ENCODE assay signal across 8 cellular contexts in genomic region chr12:121806556-121807308, GRCh38. TPM values are rescaled to one million over a fixed set of nuclear protein-coding genes. Genes with fewer than 3 reads are reported as not detected.
DNase-seq lines count a peak whose midpoint lies in the region; ATAC-seq and TF ChIP-seq lines count a peak whose summit lies in the region.

No MANE protein-coding gene starts in this region.

- H3K27ac Mint-ChIP-seq in naive thymus-derived CD4-positive, alpha-beta T cell, result peak overlapping the region; percentile 79 to 100 (median 93)

- ATAC-seq in naive thymus-derived CD4-positive, alpha-beta T cell, result no peak
- ATAC-seq in HG03280 (IDR thresholded peaks at IDR 0.05; ENCODE audit: unreplicated experiment) (no peak), HG02840 (IDR thresholded peaks at IDR 0.05; ENCODE audit: low FRiP score, unreplicated experiment) (no peak)

- TF ChIP-seq CTCF in coronary artery (IDR thresholded peaks at IDR 0.05), result no peak

- H3K36me3 Mint-ChIP-seq in naive thymus-derived CD4-positive, alpha-beta T cell, result peaks cover 8 to 32% (median 9%) of the 10 kb centered on the region in 5 donors

- peak overlapping the region; percentile 77 to 100 for H3K27ac ChIP-seq in coronary artery
- peak overlapping the region; percentile 81 for H3K27ac ChIP-seq in naive thymus-derived CD4-positive, alpha-beta T cell (ENCODE audit: low read depth, low read length)

- POLR2A ChIA-PET in naive thymus-derived CD4-positive, alpha-beta T cell (lab: Charles Lee), result interaction anchor here (0.6 to 28.5 kb wide), 10 partner anchors 9 to 1719 kb away, joined by 3 to 1941 read pairs (median 4); partner anchors contain the start of genes PSMD9, RHOF, SETD1B and TMEM120B

- peak overlapping the region; percentile 88 to 100 (median 92) for H3K4me3 Mint-ChIP-seq in naive thymus-derived CD4-positive, alpha-beta T cell

- H3K4me3 ChIP-seq in coronary artery, result peak overlapping the region; percentile 94
- peak overlapping the region; percentile 75 for H3K4me3 ChIP-seq in naive thymus-derived CD4-positive, alpha-beta T cell (ENCODE audit: low read length)

- peaks cover 0 to 61% (median 3%) of the 10 kb centered on the region in 3 experiments for H3K36me3 ChIP-seq in naive thymus-derived CD4-positive, alpha-beta T cell (ENCODE audit: control insufficient read depth in 2 of 3, insufficient read depth in 3 of 3, low read length in 3 of 3)

- peaks cover 25 to 51% (median 31%) of the 10 kb centered on the region in 7 donors for H3K4me1 Mint-ChIP-seq in naive thymus-derived CD4-positive, alpha-beta T cell

- no peaks in the 10 kb centered on the region for H3K9me3 ChIP-seq in naive thymus-derived CD4-positive, alpha-beta T cell (ENCODE audit: control insufficient read depth in 2 of 3, low read length in 3 of 3)

- peaks cover 0 to 7% (median 0%) of the 10 kb centered on the region in 11 donors for H3K9me3 Mint-ChIP-seq in naive thymus-derived CD4-positive, alpha-beta T cell

- CTCF ChIA-PET in naive thymus-derived CD4-positive, alpha-beta T cell (lab: Charles Lee), result interaction anchor here (0.6 to 13.4 kb wide), 8 partner anchors 10 to 188 kb away, joined by 3 to 609 read pairs (median 4); partner anchors contain the start of gene RHOF

- H3K27me3 ChIP-seq in naive thymus-derived CD4-positive, alpha-beta T cell (ENCODE audit: control insufficient read depth in 2 of 2, insufficient read depth in 2 of 2, low read length in 2 of 2), result no peaks in the 10 kb centered on the region

- DNase-seq in D341Med (ENCODE audit: low spot score), result peak; percentile 59
- DNase-seq in NCI-H2029 treated with DMSO at 0.1 percent for 48 hours (lab: John Stamatoyannopoulos, UW), result peak; percentile 41
- DNase-seq in coronary artery (ENCODE audit: low spot score), result no peak
- no peak for DNase-seq in naive thymus-derived CD4-positive, alpha-beta T cell
- DNase-seq in central memory CD4-positive, alpha-beta T cell, result no peak
- no peak for DNase-seq in DMS53 (lab: John Stamatoyannopoulos, UW)

- peaks cover 27 to 33% of the 10 kb centered on the region in 2 donors for H3K4me1 ChIP-seq in naive thymus-derived CD4-positive, alpha-beta T cell (ENCODE audit: control insufficient read depth in 2 of 2, insufficient read depth in 2 of 2, low read length in 2 of 2)

- H3K27me3 Mint-ChIP-seq in naive thymus-derived CD4-positive, alpha-beta T cell, result no peaks in the 10 kb centered on the region

- intact Hi-C loops in naive thymus-derived CD4-positive, alpha-beta T cell (cut with micrococcal nuclease), result loop anchor here in 1 of 2 donors (10.0 kb wide), 1 partner anchor 418 kb away; the partner anchor contains the start of gene DIABLO

RNA-seq across cellular contexts. Expression of gene SETD1B, which starts 2.9 kb away (rescaled TPM):
- 100 to 1,000 TPM in 1 of 5 experiments, 10 to 100 TPM in 4; 35.1 to 124 (median 79.2) TPM for total RNA-seq in naive thymus-derived CD4-positive, alpha-beta T cell
- polyA plus RNA-seq in naive thymus-derived CD4-positive, alpha-beta T cell, result 1 to 10 TPM; 2.1 to 4.3 TPM

RNA-seq across cellular contexts. Expression of gene RHOF, which starts 13.2 kb away (rescaled TPM):
- total RNA-seq in naive thymus-derived CD4-positive, alpha-beta T cell, result 100 to 1,000 TPM; 121 to 164 (median 134) TPM
- 100 to 1,000 TPM in 1 of 2 donors, 10 to 100 TPM in 1; 69.2 to 115 TPM for polyA plus RNA-seq in naive thymus-derived CD4-positive, alpha-beta T cell

RNA-seq across cellular contexts. Expression of gene HPD, which starts 51.9 kb away (rescaled TPM):
- total RNA-seq in naive thymus-derived CD4-positive, alpha-beta T cell, result not detected
- not detected for polyA plus RNA-seq in naive thymus-derived CD4-positive, alpha-beta T cell

Comparison
In these comparisons a context has a peak if more than half of its experiments do, and no peak if none do; other contexts are left out.
1. DNase-seq: peak in D341Med (single experiment) and NCI-H2029 treated with DMSO at 0.1 percent for 48 hours (single experiment); none in coronary artery (single experiment), naive thymus-derived CD4-positive, alpha-beta T cell (0 of 9), central memory CD4-positive, alpha-beta T cell (single experiment) and DMS53 (single experiment).